Comparison of ENCODE assay signal across 1 cellular context in the genomic region with DNA sequence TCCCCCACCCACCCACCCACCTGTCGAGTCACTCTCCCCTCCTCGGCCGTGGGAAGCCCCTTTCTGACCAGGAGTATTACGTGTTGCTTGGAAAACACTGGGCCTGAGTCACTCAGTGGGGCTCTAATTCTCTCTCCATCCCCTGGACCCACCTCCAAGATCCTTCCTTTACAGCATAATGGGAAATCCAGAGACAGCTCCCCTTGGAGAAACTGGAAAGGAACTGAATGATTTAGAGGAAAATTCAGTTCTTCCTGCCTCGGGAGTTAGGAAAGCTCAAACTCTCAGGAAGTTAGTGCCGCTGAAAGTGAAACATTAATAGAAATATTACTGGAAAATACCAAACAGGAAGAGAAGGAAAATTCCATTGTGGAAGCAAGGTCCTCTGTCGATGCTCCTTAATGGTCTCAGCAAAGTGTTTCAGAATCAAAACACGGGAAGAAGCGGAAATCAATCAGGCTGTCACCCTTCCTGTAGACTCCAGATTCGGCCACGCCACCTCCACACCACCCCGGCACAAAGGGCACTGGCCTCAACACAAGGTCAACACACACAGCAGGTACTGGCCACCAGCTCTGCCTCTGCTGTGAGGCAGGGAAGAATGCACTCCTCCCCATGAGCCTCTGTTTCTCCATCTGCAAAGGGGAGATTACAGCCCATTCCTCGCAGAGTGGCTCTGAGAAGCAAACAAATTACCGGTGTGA.
TF ChIP-seq lines count a peak whose summit lies in the region.

No MANE protein-coding gene starts in this region.

TF ChIP-seq in HepG2, 621 proteins besides CTCF, POLR2A, EP300 and RAD21 (continued from another document and continues in another):
- TF ChIP-seq, protein P1, sequence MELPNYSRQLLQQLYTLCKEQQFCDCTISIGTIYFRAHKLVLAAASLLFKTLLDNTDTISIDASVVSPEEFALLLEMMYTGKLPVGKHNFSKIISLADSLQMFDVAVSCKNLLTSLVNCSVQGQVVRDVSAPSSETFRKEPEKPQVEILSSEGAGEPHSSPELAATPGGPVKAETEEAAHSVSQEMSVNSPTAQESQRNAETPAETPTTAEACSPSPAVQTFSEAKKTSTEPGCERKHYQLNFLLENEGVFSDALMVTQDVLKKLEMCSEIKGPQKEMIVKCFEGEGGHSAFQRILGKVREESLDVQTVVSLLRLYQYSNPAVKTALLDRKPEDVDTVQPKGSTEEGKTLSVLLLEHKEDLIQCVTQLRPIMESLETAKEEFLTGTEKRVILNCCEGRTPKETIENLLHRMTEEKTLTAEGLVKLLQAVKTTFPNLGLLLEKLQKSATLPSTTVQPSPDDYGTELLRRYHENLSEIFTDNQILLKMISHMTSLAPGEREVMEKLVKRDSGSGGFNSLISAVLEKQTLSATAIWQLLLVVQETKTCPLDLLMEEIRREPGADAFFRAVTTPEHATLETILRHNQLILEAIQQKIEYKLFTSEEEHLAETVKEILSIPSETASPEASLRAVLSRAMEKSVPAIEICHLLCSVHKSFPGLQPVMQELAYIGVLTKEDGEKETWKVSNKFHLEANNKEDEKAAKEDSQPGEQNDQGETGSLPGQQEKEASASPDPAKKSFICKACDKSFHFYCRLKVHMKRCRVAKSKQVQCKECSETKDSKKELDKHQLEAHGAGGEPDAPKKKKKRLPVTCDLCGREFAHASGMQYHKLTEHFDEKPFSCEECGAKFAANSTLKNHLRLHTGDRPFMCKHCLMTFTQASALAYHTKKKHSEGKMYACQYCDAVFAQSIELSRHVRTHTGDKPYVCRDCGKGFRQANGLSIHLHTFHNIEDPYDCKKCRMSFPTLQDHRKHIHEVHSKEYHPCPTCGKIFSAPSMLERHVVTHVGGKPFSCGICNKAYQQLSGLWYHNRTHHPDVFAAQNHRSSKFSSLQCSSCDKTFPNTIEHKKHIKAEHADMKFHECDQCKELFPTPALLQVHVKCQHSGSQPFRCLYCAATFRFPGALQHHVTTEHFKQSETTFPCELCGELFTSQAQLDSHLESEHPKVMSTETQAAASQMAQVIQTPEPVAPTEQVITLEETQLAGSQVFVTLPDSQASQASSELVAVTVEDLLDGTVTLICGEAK (IDR thresholded peaks at IDR 0.05) = no peak
- TF ChIP-seq, protein P1 (CRISPR knock-in tag; IDR thresholded peaks at IDR 0.05) = peak; percentile 24; the same call in 1 of the 2 replicates
- TF ChIP-seq THAP11 (CRISPR knock-in tag; IDR thresholded peaks at IDR 0.05) (peak; percentile 47), ZNF781 (CRISPR knock-in tag; IDR thresholded peaks at IDR 0.05; ENCODE audit: borderline replicate concordance, not compliant biosample characterization) (no peak), RARG (CRISPR knock-in tag; IDR thresholded peaks at IDR 0.05; ENCODE audit: low read depth) (no peak), KLF16 (CRISPR knock-in tag; IDR thresholded peaks at IDR 0.05) (peak in 1 of 2 experiments; percentile 62; a peak in 1 of 4 replicates), HOXD1 (CRISPR knock-in tag; IDR thresholded peaks at IDR 0.05) (peak; percentile 91), ARNTL (CRISPR knock-in tag; IDR thresholded peaks at IDR 0.05) (peak; percentile 87), KLF15 (CRISPR knock-in tag; IDR thresholded peaks at IDR 0.05; ENCODE audit: borderline replicate concordance) (no peak), ZNF441 (CRISPR knock-in tag; IDR thresholded peaks at IDR 0.05; ENCODE audit: borderline replicate concordance) (no peak), HMG20A (CRISPR knock-in tag; IDR thresholded peaks at IDR 0.05; ENCODE audit: borderline replicate concordance) (peak; percentile 64; the same call in 1 of the 2 replicates), KDM5B (CRISPR knock-in tag; IDR thresholded peaks at IDR 0.05; ENCODE audit: borderline replicate concordance) (peak; percentile 64; the same call in 1 of the 2 replicates), ZNF724P (CRISPR knock-in tag; IDR thresholded peaks at IDR 0.05; ENCODE audit: borderline replicate concordance) (peak; percentile 34; the same call in 1 of the 2 replicates), ZNF431 (CRISPR knock-in tag; IDR thresholded peaks at IDR 0.05; ENCODE audit: borderline replicate concordance, low read depth) (no peak), ELF1 (CRISPR knock-in tag; IDR thresholded peaks at IDR 0.05) (no peak), NFKBIZ (CRISPR knock-in tag; IDR thresholded peaks at IDR 0.05) (peak; percentile 72; the same call in 1 of the 2 replicates), ZNF569 (CRISPR knock-in tag; IDR thresholded peaks at IDR 0.05; ENCODE audit: borderline replicate concordance) (no peak), NR3C1 (CRISPR knock-in tag; IDR thresholded peaks at IDR 0.05) (no peak), YEATS2 (CRISPR knock-in tag; IDR thresholded peaks at IDR 0.05; ENCODE audit: borderline replicate concordance) (0 out of 2 replicates have a peak, but pooled peaks have one; percentile 33)
- TF ChIP-seq, protein P2, sequence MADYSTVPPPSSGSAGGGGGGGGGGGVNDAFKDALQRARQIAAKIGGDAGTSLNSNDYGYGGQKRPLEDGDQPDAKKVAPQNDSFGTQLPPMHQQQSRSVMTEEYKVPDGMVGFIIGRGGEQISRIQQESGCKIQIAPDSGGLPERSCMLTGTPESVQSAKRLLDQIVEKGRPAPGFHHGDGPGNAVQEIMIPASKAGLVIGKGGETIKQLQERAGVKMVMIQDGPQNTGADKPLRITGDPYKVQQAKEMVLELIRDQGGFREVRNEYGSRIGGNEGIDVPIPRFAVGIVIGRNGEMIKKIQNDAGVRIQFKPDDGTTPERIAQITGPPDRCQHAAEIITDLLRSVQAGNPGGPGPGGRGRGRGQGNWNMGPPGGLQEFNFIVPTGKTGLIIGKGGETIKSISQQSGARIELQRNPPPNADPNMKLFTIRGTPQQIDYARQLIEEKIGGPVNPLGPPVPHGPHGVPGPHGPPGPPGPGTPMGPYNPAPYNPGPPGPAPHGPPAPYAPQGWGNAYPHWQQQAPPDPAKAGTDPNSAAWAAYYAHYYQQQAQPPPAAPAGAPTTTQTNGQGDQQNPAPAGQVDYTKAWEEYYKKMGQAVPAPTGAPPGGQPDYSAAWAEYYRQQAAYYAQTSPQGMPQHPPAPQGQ (CRISPR knock-in tag; IDR thresholded peaks at IDR 0.05; ENCODE audit: borderline replicate concordance) = peak; percentile 64; the same call in 1 of the 2 replicates
- TF ChIP-seq, protein P3, sequence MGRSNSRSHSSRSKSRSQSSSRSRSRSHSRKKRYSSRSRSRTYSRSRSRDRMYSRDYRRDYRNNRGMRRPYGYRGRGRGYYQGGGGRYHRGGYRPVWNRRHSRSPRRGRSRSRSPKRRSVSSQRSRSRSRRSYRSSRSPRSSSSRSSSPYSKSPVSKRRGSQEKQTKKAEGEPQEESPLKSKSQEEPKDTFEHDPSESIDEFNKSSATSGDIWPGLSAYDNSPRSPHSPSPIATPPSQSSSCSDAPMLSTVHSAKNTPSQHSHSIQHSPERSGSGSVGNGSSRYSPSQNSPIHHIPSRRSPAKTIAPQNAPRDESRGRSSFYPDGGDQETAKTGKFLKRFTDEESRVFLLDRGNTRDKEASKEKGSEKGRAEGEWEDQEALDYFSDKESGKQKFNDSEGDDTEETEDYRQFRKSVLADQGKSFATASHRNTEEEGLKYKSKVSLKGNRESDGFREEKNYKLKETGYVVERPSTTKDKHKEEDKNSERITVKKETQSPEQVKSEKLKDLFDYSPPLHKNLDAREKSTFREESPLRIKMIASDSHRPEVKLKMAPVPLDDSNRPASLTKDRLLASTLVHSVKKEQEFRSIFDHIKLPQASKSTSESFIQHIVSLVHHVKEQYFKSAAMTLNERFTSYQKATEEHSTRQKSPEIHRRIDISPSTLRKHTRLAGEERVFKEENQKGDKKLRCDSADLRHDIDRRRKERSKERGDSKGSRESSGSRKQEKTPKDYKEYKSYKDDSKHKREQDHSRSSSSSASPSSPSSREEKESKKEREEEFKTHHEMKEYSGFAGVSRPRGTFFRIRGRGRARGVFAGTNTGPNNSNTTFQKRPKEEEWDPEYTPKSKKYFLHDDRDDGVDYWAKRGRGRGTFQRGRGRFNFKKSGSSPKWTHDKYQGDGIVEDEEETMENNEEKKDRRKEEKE (IDR thresholded peaks at IDR 0.05) = no peak
- TF ChIP-seq, protein P4, sequence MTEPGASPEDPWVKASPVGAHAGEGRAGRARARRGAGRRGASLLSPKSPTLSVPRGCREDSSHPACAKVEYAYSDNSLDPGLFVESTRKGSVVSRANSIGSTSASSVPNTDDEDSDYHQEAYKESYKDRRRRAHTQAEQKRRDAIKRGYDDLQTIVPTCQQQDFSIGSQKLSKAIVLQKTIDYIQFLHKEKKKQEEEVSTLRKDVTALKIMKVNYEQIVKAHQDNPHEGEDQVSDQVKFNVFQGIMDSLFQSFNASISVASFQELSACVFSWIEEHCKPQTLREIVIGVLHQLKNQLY (CRISPR knock-in tag; IDR thresholded peaks at IDR 0.05) = peak; percentile 91
- TF ChIP-seq, protein P5, sequence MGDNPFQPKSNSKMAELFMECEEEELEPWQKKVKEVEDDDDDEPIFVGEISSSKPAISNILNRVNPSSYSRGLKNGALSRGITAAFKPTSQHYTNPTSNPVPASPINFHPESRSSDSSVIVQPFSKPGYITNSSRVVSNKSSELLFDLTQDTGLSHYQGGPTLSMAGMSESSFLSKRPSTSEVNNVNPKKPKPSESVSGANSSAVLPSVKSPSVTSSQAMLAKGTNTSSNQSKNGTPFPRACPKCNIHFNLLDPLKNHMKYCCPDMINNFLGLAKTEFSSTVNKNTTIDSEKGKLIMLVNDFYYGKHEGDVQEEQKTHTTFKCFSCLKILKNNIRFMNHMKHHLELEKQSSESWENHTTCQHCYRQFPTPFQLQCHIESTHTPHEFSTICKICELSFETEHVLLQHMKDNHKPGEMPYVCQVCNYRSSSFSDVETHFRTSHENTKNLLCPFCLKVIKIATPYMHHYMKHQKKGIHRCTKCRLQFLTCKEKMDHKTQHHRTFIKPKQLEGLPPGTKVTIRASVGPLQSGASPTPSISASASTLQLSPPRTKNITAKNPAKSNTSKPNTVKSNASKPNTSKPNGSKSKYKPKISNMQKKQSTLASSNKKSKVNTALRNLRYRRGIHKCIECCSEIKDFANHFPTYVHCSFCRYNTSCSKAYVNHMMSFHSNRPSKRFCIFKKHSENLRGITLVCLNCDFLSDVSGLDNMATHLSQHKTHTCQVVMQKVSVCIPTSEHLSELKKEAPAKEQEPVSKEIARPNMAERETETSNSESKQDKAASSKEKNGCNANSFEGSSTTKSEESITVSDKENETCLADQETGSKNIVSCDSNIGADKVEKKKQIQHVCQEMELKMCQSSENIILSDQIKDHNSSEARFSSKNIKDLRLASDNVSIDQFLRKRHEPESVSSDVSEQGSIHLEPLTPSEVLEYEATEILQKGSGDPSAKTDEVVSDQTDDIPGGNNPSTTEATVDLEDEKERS (CRISPR knock-in tag; IDR thresholded peaks at IDR 0.05) = 0 out of 2 replicates have a peak, but pooled peaks have one; percentile 10
- TF ChIP-seq, protein P6, sequence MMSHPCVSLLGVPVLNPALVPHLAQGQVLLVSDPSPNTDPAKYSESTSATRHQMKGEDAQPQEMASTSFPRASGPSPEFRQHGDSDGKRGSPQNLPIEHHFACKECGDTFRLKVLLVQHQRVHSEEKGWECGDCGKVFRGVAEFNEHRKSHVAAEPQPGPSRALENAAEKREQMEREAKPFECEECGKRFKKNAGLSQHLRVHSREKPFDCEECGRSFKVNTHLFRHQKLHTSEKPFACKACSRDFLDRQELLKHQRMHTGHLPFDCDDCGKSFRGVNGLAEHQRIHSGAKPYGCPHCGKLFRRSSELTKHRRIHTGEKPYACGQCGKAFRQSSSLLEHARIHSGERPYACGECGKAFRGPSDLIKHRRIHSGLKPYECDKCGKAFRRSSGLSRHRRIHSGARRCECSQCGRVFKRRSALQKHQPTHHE (CRISPR knock-in tag; IDR thresholded peaks at IDR 0.05; ENCODE audit: borderline replicate concordance) = 0 out of 2 replicates have a peak, but pooled peaks have one; percentile 41
- TF ChIP-seq, protein P7, sequence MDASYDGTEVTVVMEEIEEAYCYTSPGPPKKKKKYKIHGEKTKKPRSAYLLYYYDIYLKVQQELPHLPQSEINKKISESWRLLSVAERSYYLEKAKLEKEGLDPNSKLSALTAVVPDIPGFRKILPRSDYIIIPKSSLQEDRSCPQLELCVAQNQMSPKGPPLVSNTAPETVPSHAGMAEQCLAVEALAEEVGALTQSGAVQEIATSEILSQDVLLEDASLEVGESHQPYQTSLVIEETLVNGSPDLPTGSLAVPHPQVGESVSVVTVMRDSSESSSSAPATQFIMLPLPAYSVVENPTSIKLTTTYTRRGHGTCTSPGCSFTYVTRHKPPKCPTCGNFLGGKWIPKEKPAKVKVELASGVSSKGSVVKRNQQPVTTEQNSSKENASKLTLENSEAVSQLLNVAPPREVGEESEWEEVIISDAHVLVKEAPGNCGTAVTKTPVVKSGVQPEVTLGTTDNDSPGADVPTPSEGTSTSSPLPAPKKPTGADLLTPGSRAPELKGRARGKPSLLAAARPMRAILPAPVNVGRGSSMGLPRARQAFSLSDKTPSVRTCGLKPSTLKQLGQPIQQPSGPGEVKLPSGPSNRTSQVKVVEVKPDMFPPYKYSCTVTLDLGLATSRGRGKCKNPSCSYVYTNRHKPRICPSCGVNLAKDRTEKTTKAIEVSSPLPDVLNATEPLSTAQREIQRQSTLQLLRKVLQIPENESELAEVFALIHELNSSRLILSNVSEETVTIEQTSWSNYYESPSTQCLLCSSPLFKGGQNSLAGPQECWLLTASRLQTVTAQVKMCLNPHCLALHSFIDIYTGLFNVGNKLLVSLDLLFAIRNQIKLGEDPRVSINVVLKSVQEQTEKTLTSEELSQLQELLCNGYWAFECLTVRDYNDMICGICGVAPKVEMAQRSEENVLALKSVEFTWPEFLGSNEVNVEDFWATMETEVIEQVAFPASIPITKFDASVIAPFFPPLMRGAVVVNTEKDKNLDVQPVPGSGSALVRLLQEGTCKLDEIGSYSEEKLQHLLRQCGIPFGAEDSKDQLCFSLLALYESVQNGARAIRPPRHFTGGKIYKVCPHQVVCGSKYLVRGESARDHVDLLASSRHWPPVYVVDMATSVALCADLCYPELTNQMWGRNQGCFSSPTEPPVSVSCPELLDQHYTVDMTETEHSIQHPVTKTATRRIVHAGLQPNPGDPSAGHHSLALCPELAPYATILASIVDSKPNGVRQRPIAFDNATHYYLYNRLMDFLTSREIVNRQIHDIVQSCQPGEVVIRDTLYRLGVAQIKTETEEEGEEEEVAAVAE (CRISPR knock-in tag; IDR thresholded peaks at IDR 0.05; ENCODE audit: borderline replicate concordance) = peak; percentile 83
